Comparison of ENCODE assay signal across 9 cellular contexts in genomic region chr12:44875954-44876553, GRCh38. TPM values are rescaled to one million over a fixed set of nuclear protein-coding genes. Genes with fewer than 3 reads are reported as not detected.
DNase-seq lines count a peak whose midpoint lies in the region; ATAC-seq and TF ChIP-seq lines count a peak whose summit lies in the region.
"Had no signal": no experiment of that assay in that cellular context is flagged by ENCODE, and none has a peak within 500 bp of the region (broad histone marks: within the 10 kb centered on the region; RNA-seq: fewer than 3 reads in every experiment).

Gene NELL2 (minus strand): TSS chr12:44876315. CDS start chr12:44875869, 446 bp downstream.

- TF ChIP-seq CTCF in Peyer's patch (IDR thresholded peaks at IDR 0.05) (no peak), fibroblast of the aortic adventitia (IDR thresholded peaks at IDR 0.05; ENCODE audit: insufficient read depth, low read length) (no peak)

- ATAC-seq in HG03045 (IDR thresholded peaks at IDR 0.05; ENCODE audit: unreplicated experiment), result peak; percentile 58

- 1% methylated on average over 54 of the region's 54 CpGs for WGBS in thymus

- H3K27ac ChIP-seq in Peyer's patch (peak within 1 kb of the TSS in 1 of 4 donors; percentile 34), thymus (ENCODE audit: low read depth) (no peak within 1 kb of the TSS)

- no peak for TF ChIP-seq POLR2A in Peyer's patch (IDR thresholded peaks at IDR 0.05)

- H3K4me1 ChIP-seq in Peyer's patch (peaks cover 0 to 16% (median 0%) of the 10 kb centered on the region in 4 donors), thymus (ENCODE audit: control insufficient read depth, insufficient read depth, low read length) (no peaks in the 10 kb centered on the region)

- H3K4me3 ChIP-seq in Peyer's patch (peak within 1 kb of the TSS; percentile 47 to 75 (median 58)), fibroblast of the aortic adventitia (ENCODE audit: low read depth, low read length) (peak within 1 kb of the TSS; percentile 58), thymus (ENCODE audit: low read length) (peak within 1 kb of the TSS; percentile 50)

- peak; percentile 91 for DNase-seq in DMS53 treated with DMSO at 0.1 percent for 48 hours (lab: John Stamatoyannopoulos, UW; ENCODE audit: unreplicated experiment)
- DNase-seq in Peyer's patch, result peak; percentile 38 to 72 (median 68)
- peak; percentile 84 for DNase-seq in activated effector memory CD4-positive, alpha-beta T cell treated with anti-CD3 and anti-CD28 coated beads, Interleukin-2, amount 50 U/mL, for 16 hours
- DNase-seq in fibroblast of the aortic adventitia (ENCODE audit: low read depth), result peak; percentile 0
- peak; percentile 76 for DNase-seq in occipital lobe (lab: John Stamatoyannopoulos, UW)
- no peak for DNase-seq in NCI-H2029 treated with DMSO at 0.1 percent for 48 hours (lab: John Stamatoyannopoulos, UW)

- H3K27me3 ChIP-seq in Peyer's patch (peaks cover 0 to 15% of the 10 kb centered on the region in 2 donors), thymus (ENCODE audit: control insufficient read depth, insufficient read depth) (peaks cover 28% of the 10 kb centered on the region)

- H3K9me3 ChIP-seq in Peyer's patch, result peaks cover 0 to 4% (median 0%) of the 10 kb centered on the region in 4 donors
- no peaks in the 10 kb centered on the region for H3K9me3 ChIP-seq in thymus (ENCODE audit: control insufficient read depth)

- H3K36me3 ChIP-seq in Peyer's patch (no peaks in the 10 kb centered on the region), thymus (ENCODE audit: control insufficient read depth, insufficient read depth) (no peaks in the 10 kb centered on the region)

RNA-seq across cellular contexts. Expression of gene NELL2, which starts in this region (rescaled TPM):
- total RNA-seq in Peyer's patch (10 to 100 TPM in 3 of 4 donors, 1 to 10 TPM in 1; 7.5 to 39.2 (median 15.9) TPM), fibroblast of the aortic adventitia (ENCODE audit: low replicate concordance) (0.36 and 4.6 TPM in 2 replicates), occipital lobe (1,331 TPM)
- polyA plus RNA-seq in thymus, result 4.5 TPM
- total RNA-seq: LHCN-M2 had no signal

Comparison
In these comparisons a context has a peak if more than half of its experiments do, and no peak if none do; other contexts are left out.
1. RNA of gene NELL2 (total RNA-seq): 1,331 TPM in occipital lobe (single experiment); 7.5 to 39.2 TPM in Peyer's patch and 0.36 to 4.6 TPM in fibroblast of the aortic adventitia; every median in the first group is over 10 times any median in the second.
2. Peak in every context shown above with its lines, with median percentiles within 50 percentile points of each other: H3K4me3 ChIP-seq.